ENCODE assay signal across 8 cellular contexts in the genomic region with DNA sequence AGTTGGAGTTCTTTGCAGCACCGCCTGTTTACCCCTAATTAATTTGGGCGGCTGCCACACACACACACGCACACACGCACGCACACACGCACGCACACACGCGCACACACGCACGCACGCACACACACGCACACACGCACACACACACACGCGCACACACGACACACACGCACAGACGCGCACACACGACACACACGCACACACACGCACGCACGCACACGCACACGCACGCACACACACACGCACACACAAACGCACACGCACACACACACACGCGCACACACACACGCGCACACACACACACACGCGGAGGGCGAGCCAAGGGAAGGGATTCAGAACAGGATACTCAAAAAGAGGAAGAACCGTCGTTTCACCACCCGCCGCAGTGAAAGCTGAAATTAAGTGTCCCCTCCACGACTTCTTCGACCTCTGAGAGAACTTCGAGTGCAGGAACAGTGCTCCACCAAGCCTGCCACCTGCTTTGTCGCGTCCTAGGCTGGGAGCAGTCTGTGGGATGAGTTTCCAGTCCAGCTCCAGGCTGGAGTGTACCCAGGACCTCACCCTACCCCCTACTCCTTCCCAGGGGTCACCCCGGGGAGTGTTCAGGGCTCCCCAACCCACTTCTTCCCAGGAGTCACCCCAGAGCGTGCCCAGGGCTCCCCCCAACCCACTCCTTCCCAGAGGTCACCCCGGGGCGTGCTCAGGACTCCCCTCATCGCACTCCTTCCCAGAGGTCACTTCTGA. TPM values are rescaled to one million over a fixed set of nuclear protein-coding genes. Genes with fewer than 3 reads are reported as not detected.
DNase-seq lines count a peak whose midpoint lies in the region; ATAC-seq and TF ChIP-seq lines count a peak whose summit lies in the region.

No MANE protein-coding gene starts in this region.

- H3K9me2 ChIP-seq in Karpas-422 (replicated peaks; ENCODE audit: insufficient read depth, low read length): no peaks in the 10 kb centered on the region

- H4K20me1 ChIP-seq in Karpas-422 (ENCODE audit: insufficient read depth, low read depth, low read length): no peaks in the 10 kb centered on the region

- no peaks in the 10 kb centered on the region for H3K27me3 Mint-ChIP-seq in CD4-positive, CD25-positive, alpha-beta regulatory T cell

- H3K9me3 ChIP-seq in CD4-positive, CD25-positive, alpha-beta regulatory T cell (ENCODE audit: control insufficient read depth in 2 of 2, low read length in 2 of 2): no peaks in the 10 kb centered on the region
- H3K9me3 ChIP-seq in Karpas-422 (ENCODE audit: low read length) (no peaks in the 10 kb centered on the region), neutrophil (peaks cover 3% of the 10 kb centered on the region)

- H3K4me3 Mint-ChIP-seq in CD4-positive, CD25-positive, alpha-beta regulatory T cell: peak overlapping the region; percentile 84 to 98 (median 95)

- peak overlapping the region; percentile 89 for H3K9ac ChIP-seq in Karpas-422 (ENCODE audit: low read length)

- no peaks in the 10 kb centered on the region for H3K27me3 ChIP-seq in CD4-positive, CD25-positive, alpha-beta regulatory T cell (ENCODE audit: control insufficient read depth, insufficient read depth, low read length)
- H3K27me3 ChIP-seq in Karpas-422 (ENCODE audit: low read length) (no peaks in the 10 kb centered on the region), neutrophil (no peaks in the 10 kb centered on the region)

- peak overlapping the region; percentile 57; the same call in 1 of the 2 replicates for H2AFZ ChIP-seq in Karpas-422 (ENCODE audit: low read length)

- H3K4me3 ChIP-seq in CD4-positive, CD25-positive, alpha-beta regulatory T cell (ENCODE audit: low read depth, low read length): peak overlapping the region; percentile 90
- H3K4me3 ChIP-seq in Karpas-422 (ENCODE audit: low read length) (peak overlapping the region; percentile 93), foreskin fibroblast (ENCODE audit: low read depth in 1 of 2, low read length in 2 of 2) (peak overlapping the region; percentile 71), neutrophil (ENCODE audit: low read depth in 1 of 2, low read length in 1 of 2) (peak overlapping the region; percentile 77 to 100)

- H3K4me1 Mint-ChIP-seq in CD4-positive, CD25-positive, alpha-beta regulatory T cell: peaks cover 36 to 83% (median 61%) of the 10 kb centered on the region in 4 donors

- peak overlapping the region; percentile 95 for H3K27ac ChIP-seq in CD4-positive, CD25-positive, alpha-beta regulatory T cell (ENCODE audit: insufficient read depth, low read length, poor library complexity, severe bottlenecking)
- H3K27ac ChIP-seq in Karpas-422 (ENCODE audit: low read length) (peak overlapping the region; percentile 64), neutrophil (peak overlapping the region; percentile 99)

- peak overlapping the region; percentile 99 for H3K4me2 ChIP-seq in Karpas-422 (ENCODE audit: low read depth, low read length, poor library complexity, severe bottlenecking)

- H3K4me1 ChIP-seq in CD4-positive, CD25-positive, alpha-beta regulatory T cell (ENCODE audit: control insufficient read depth, insufficient read depth, low read length, poor library complexity, severe bottlenecking): peaks cover 90% of the 10 kb centered on the region
- H3K4me1 ChIP-seq in Karpas-422 (ENCODE audit: low read length): peaks cover 62% of the 10 kb centered on the region
- H3K4me1 ChIP-seq in neutrophil (ENCODE audit: control insufficient read depth in 1 of 2, insufficient read depth in 1 of 2, low read depth in 1 of 2, low read length in 1 of 2): peaks cover 79% of the 10 kb centered on the region in 2 experiments

- H3K27ac Mint-ChIP-seq in CD4-positive, CD25-positive, alpha-beta regulatory T cell: peak overlapping the region; percentile 95 to 99 (median 97)

- DNase-seq in CD4-positive, CD25-positive, alpha-beta regulatory T cell: peak; percentile 30 to 64 (median 46)
- DNase-seq in Karpas-422 (peak; percentile 89), foreskin fibroblast (peak in 1 of 2 donors; percentile 26)
- DNase-seq in activated CD8-positive, alpha-beta memory T cell treated with anti-CD3 and anti-CD28 coated beads, Interleukin-2, amount 50 U/mL, for 4 hours: peak; percentile 24
- DNase-seq in effector CD8-positive, alpha-beta T cell (lab: John Stamatoyannopoulos, UW): no peak

- no peak for ATAC-seq in CD4-positive, CD25-positive, alpha-beta regulatory T cell (ENCODE audit: low read depth in 2 of 2)
- ATAC-seq in GM18511 (IDR thresholded peaks at IDR 0.05; ENCODE audit: unreplicated experiment): no peak
- no peak for ATAC-seq in HG03095 (IDR thresholded peaks at IDR 0.05; ENCODE audit: unreplicated experiment)

- H3K36me3 ChIP-seq in CD4-positive, CD25-positive, alpha-beta regulatory T cell (ENCODE audit: control insufficient read depth, insufficient read depth, low read length): peaks cover 6% of the 10 kb centered on the region
- H3K36me3 ChIP-seq in Karpas-422 (ENCODE audit: insufficient read depth, low read length) (peaks cover 3% of the 10 kb centered on the region; the same call in 1 of the 2 replicates), neutrophil (peaks cover 46% of the 10 kb centered on the region)

- H3K36me3 Mint-ChIP-seq in CD4-positive, CD25-positive, alpha-beta regulatory T cell: no peaks in the 10 kb centered on the region

- H3K79me2 ChIP-seq in Karpas-422 (ENCODE audit: low read length): peaks cover 22% of the 10 kb centered on the region

- no peaks in the 10 kb centered on the region for H3K9me3 Mint-ChIP-seq in CD4-positive, CD25-positive, alpha-beta regulatory T cell

- TF ChIP-seq CTCF in foreskin fibroblast (IDR thresholded peaks at IDR 0.05; ENCODE audit: low read depth, low read length) (no peak), neutrophil (IDR thresholded peaks at IDR 0.05) (no peak)

RNA-seq across cellular contexts. Expression of a gene that starts 1.1 kb away (rescaled TPM):
- total RNA-seq in CD4-positive, CD25-positive, alpha-beta regulatory T cell: 213 TPM
- polyA plus RNA-seq in CD4-positive, CD25-positive, alpha-beta regulatory T cell: 100 to 1,000 TPM; 361 to 410 (median 381) TPM
- 147 and 246 TPM in 2 replicates for total RNA-seq in Karpas-422 (2014; rRNA removed; shearing (Covaris generic); ENCODE audit: low replicate concordance)

RNA-seq across cellular contexts. Expression of a gene that starts 43.9 kb away (rescaled TPM):
- 32.5 TPM for total RNA-seq in CD4-positive, CD25-positive, alpha-beta regulatory T cell
- polyA plus RNA-seq in CD4-positive, CD25-positive, alpha-beta regulatory T cell: 1 to 10 TPM; 5.6 to 9.8 (median 7.4) TPM
- total RNA-seq in Karpas-422 (2014; rRNA removed; shearing (Covaris generic); ENCODE audit: low replicate concordance): 18.5 and 19.5 TPM in 2 replicates
